In genomic region chr12:31234955-31235867, GRCh38 we compare ENCODE assay signal across 10 cellular contexts.
DNase-seq lines count a peak whose midpoint lies in the region; TF ChIP-seq lines count a peak whose summit lies in the region.
"Had no signal": no experiment of that assay in that cellular context is flagged by ENCODE, and none has a peak within 500 bp of the region (broad histone marks: within the 10 kb centered on the region; RNA-seq: fewer than 3 reads in every experiment).

No MANE protein-coding gene starts in this region.

- H3K36me3 ChIP-seq in neuronal stem cell (replicated peaks in 1 of 2; ENCODE audit: control insufficient read depth in 2 of 2, insufficient read depth in 2 of 2, low read length in 2 of 2): no peaks in the 10 kb centered on the region
- H3K36me3 ChIP-seq: neutrophil had no signal

- no peak overlapping the region for H2BK5ac ChIP-seq in neuronal stem cell (ENCODE audit: low read length)

- H3K9ac ChIP-seq in neuronal stem cell (ENCODE audit: low read depth, low read length, poor library complexity): no peak overlapping the region

- H4K8ac ChIP-seq in neuronal stem cell (ENCODE audit: low read depth, low read length): no peak overlapping the region

- no peak overlapping the region for H3K23ac ChIP-seq in neuronal stem cell (ENCODE audit: low read depth, low read length, poor library complexity)

- H3K4me3 ChIP-seq in epithelial cell of esophagus (ENCODE audit: low read length) (no peak overlapping the region), neuronal stem cell (ENCODE audit: low read length in 2 of 2) (no peak overlapping the region)

- H3K4ac ChIP-seq in neuronal stem cell (ENCODE audit: low read length): no peak overlapping the region

- no peak overlapping the region for H2BK15ac ChIP-seq in neuronal stem cell (ENCODE audit: low read length)

- H3K9me3 ChIP-seq in neuronal stem cell (replicated peaks in 1 of 2; ENCODE audit: control insufficient read depth in 2 of 2, insufficient read depth in 1 of 2, low read depth in 1 of 2, low read length in 2 of 2): peaks cover 6 to 12% of the 10 kb centered on the region in 2 donors
- H3K9me3 ChIP-seq: neutrophil had no signal

- H2AFZ ChIP-seq in neuronal stem cell (ENCODE audit: low read length): peak overlapping the region; percentile 82

- H3K4me1 ChIP-seq in neuronal stem cell (ENCODE audit: control insufficient read depth in 2 of 2, insufficient read depth in 1 of 2, low read depth in 1 of 2, low read length in 2 of 2): peaks cover 2 to 3% of the 10 kb centered on the region in 2 donors

- peak overlapping the region; percentile 17 for H3K18ac ChIP-seq in neuronal stem cell (ENCODE audit: low read length)

- peak; percentile 62 for DNase-seq in NCI-H1436 (lab: John Stamatoyannopoulos, UW)
- DNase-seq in NCI-H1436 treated with DMSO at 0.1 percent for 48 hours (lab: John Stamatoyannopoulos, UW): no peak
- peak; percentile 65 for DNase-seq in NCI-H82 treated with DMSO at 0.1 percent for 48 hours (lab: John Stamatoyannopoulos, UW; ENCODE audit: unreplicated experiment)
- DNase-seq in epithelial cell of esophagus (ENCODE audit: low read depth): peak; percentile 34
- peak; percentile 44 for DNase-seq in neuronal stem cell (ENCODE audit: low spot score)
- no peak for DNase-seq in DMS79 (lab: John Stamatoyannopoulos, UW)
- DNase-seq in activated CD4-positive, alpha-beta T cell treated with anti-CD3 and anti-CD28 coated beads for 4 hours: no peak
- no peak for DNase-seq in activated T-cell treated with anti-CD3 and anti-CD28 coated beads, Interleukin-2, amount 50 U/mL, for 1 hour
- DNase-seq: activated B cell treated with CpG ODN at 0.5 μM for 24 hours had no signal

- H2AK5ac ChIP-seq in neuronal stem cell (ENCODE audit: low read depth, low read length): no peak overlapping the region

- no CpG with 5 or more reads among the region's 12 CpGs for WGBS in neuronal stem cell (ENCODE audit: extremely low coverage in 2 of 2, insufficient read length in 2 of 2, insufficient replicate concordance in 1 of 2), 2 donors

- peak; percentile 50 for TF ChIP-seq CTCF in epithelial cell of esophagus (IDR thresholded peaks at IDR 0.05; ENCODE audit: insufficient read depth, low read depth, low read length, missing control alignments)

- peaks cover 0 to 22% (median 0%) of the 10 kb centered on the region in 3 experiments for H3K27me3 ChIP-seq in neuronal stem cell (ENCODE audit: control insufficient read depth in 3 of 3, insufficient read depth in 3 of 3, low read depth in 1 of 3, low read length in 3 of 3)

- no peak overlapping the region for H2BK12ac ChIP-seq in neuronal stem cell (ENCODE audit: low read length)

- no peak overlapping the region for H3K27ac ChIP-seq in neuronal stem cell (replicated peaks; ENCODE audit: low read length)
- H3K27ac ChIP-seq: neutrophil had no signal

- no peak overlapping the region for H4K91ac ChIP-seq in neuronal stem cell (ENCODE audit: low read depth, low read length, poor library complexity)

- H3K14ac ChIP-seq in neuronal stem cell (ENCODE audit: low read length): no peak overlapping the region

- H3K4me2 ChIP-seq in neuronal stem cell (ENCODE audit: insufficient read depth, low read length, poor library complexity, severe bottlenecking): no peak overlapping the region

- no peak overlapping the region for H2BK120ac ChIP-seq in neuronal stem cell (ENCODE audit: low read depth, low read length)

- H3K79me1 ChIP-seq in neuronal stem cell (ENCODE audit: low read depth, low read length): no peaks in the 10 kb centered on the region

Comparison
In these comparisons a context has a peak if more than half of its experiments do, and no peak if none do; other contexts are left out.
1. DNase-seq: peak in NCI-H1436 (single experiment), NCI-H82 treated with DMSO at 0.1 percent for 48 hours (single experiment), epithelial cell of esophagus (single experiment) and neuronal stem cell (single experiment); none in NCI-H1436 treated with DMSO at 0.1 percent for 48 hours (single experiment), DMS79 (single experiment), activated CD4-positive, alpha-beta T cell treated with anti-CD3 and anti-CD28 coated beads for 4 hours (0 of 2) and activated T-cell treated with anti-CD3 and anti-CD28 coated beads, Interleukin-2, amount 50 U/mL, for 1 hour (single experiment).